ENCODE assay signal across 10 cellular contexts in genomic region chrX:39903937-39904336, GRCh38.
DNase-seq lines count a peak whose midpoint lies in the region; ATAC-seq and TF ChIP-seq lines count a peak whose summit lies in the region.
"Had no signal": no experiment of that assay in that cellular context is flagged by ENCODE, and none has a peak within 500 bp of the region (broad histone marks: within the 10 kb centered on the region; RNA-seq: fewer than 3 reads in every experiment).

No MANE protein-coding gene starts in this region.

- H3K4me3 Mint-ChIP-seq in activated T-helper 17 cell treated with anti-CD3 and anti-CD28 coated beads, Interleukin-2, amount 50 U/mL, for 72 hours = no peak overlapping the region

- no peak overlapping the region for H2AFZ ChIP-seq in SK-N-SH (ENCODE audit: low read depth)
- H2AFZ ChIP-seq in GM23248 = no peak overlapping the region

- H3K36me3 ChIP-seq in SK-N-SH (replicated peaks in 1 of 2; ENCODE audit: control insufficient read depth in 1 of 2, insufficient read depth in 2 of 2, low read length in 1 of 2) = no peaks in the 10 kb centered on the region
- no peaks in the 10 kb centered on the region for H3K36me3 ChIP-seq in GM23248 (ENCODE audit: low read depth)
- no peaks in the 10 kb centered on the region for H3K36me3 ChIP-seq in lower lobe of right lung

- no peaks in the 10 kb centered on the region for H3K9me2 ChIP-seq in SK-N-SH
- no peaks in the 10 kb centered on the region for H3K9me2 ChIP-seq in GM23248 (ENCODE audit: insufficient read depth)

- WGBS in SK-N-SH (ENCODE audit: low lambda C conversion rate) = 49% methylated on average over 4 of the region's 4 CpGs
- WGBS in GM23248 (ENCODE audit: low coverage in 1 of 2, low lambda C conversion rate in 2 of 2, missing lambda C conversion rate in 2 of 2), 2 experiments = 85 to 88% methylated on average over 4 of the region's 4 CpGs

- H3K4me2 ChIP-seq in SK-N-SH = peak overlapping the region; percentile 29; the same call in 1 of the 2 replicates
- no peak overlapping the region for H3K4me2 ChIP-seq in GM23248 (ENCODE audit: unreplicated experiment)

- no peak for DNase-seq in SK-N-SH
- DNase-seq in GM23248 = peak; percentile 73
- DNase-seq in myocyte (ENCODE audit: low read depth) = peak; percentile 42
- no peak for DNase-seq in lower lobe of right lung
- DNase-seq in GOT3 (lab: John Stamatoyannopoulos, UW) = no peak
- DNase-seq: caudate nucleus, DMS153 had no signal

- CTCF ChIA-PET in SK-N-SH (lab: Yijun Ruan, JAX) = no interaction called here

- in situ Hi-C loops in GM23248 (cut with MboI) = no loop called here

- ATAC-seq in SK-N-SH treated with all-trans-retinoic acid at 6 μM for 48 hours (no peak; the same call in 2 of the 3 replicates), lower lobe of right lung (no peak), GM18498 (IDR thresholded peaks at IDR 0.05; ENCODE audit: unreplicated experiment) (no peak)
- peak; percentile 93 for ATAC-seq in activated T-helper 17 cell treated with anti-CD3 and anti-CD28 coated beads, Interleukin-2, amount 50 U/mL, for 72 hours (replicated peaks)

- TF ChIP-seq RAD21 in SK-N-SH (IDR thresholded peaks at IDR 0.05; ENCODE audit: low read length) = no peak

- H3F3A ChIP-seq in SK-N-SH (replicated peaks; ENCODE audit: insufficient read depth) = no peaks in the 10 kb centered on the region
- H3F3A ChIP-seq in GM23248 (ENCODE audit: insufficient read depth) = peaks cover 9% of the 10 kb centered on the region; the same call in 1 of the 2 replicates

- TF ChIP-seq CTCF in SK-N-SH (IDR thresholded peaks at IDR 0.05) (no peak), lower lobe of right lung (IDR thresholded peaks at IDR 0.05) (no peak)

- H3K27me3 ChIP-seq in SK-N-SH (ENCODE audit: insufficient read depth) (no peaks in the 10 kb centered on the region; the same call in 1 of the 2 replicates), GM23248 (replicated peaks; ENCODE audit: insufficient read depth) (no peaks in the 10 kb centered on the region), lower lobe of right lung (ENCODE audit: low read depth) (no peaks in the 10 kb centered on the region)

- H4K20me1 ChIP-seq in SK-N-SH (ENCODE audit: insufficient read depth) (no peaks in the 10 kb centered on the region), GM23248 (ENCODE audit: insufficient read depth) (no peaks in the 10 kb centered on the region)

- intact Hi-C loops in lower lobe of right lung (cut with DNase I) = no loop called here

- H3K27me3 Mint-ChIP-seq in activated T-helper 17 cell treated with anti-CD3 and anti-CD28 coated beads, Interleukin-2, amount 50 U/mL, for 72 hours = no peaks in the 10 kb centered on the region

- H3K9me3 ChIP-seq in SK-N-SH (no peaks in the 10 kb centered on the region), GM23248 (ENCODE audit: low read depth) (no peaks in the 10 kb centered on the region), lower lobe of right lung (no peaks in the 10 kb centered on the region)

- H3K79me2 ChIP-seq in SK-N-SH (ENCODE audit: insufficient read depth) = no peaks in the 10 kb centered on the region
- H3K79me2 ChIP-seq in GM23248 (ENCODE audit: insufficient read depth) = no peaks in the 10 kb centered on the region

- H3K9ac ChIP-seq in SK-N-SH (no peak overlapping the region), GM23248 (no peak overlapping the region)

- H3K27ac ChIP-seq in SK-N-SH (ENCODE audit: low read depth in 2 of 2, low read length in 1 of 2) = peak overlapping the region in 1 of 2 experiments; percentile 29; a peak in 1 of 4 replicates
- peak overlapping the region; percentile 79 for H3K27ac ChIP-seq in GM23248
- H3K27ac ChIP-seq in lower lobe of right lung = no peak overlapping the region

- no peaks in the 10 kb centered on the region for H3K36me3 Mint-ChIP-seq in activated T-helper 17 cell treated with anti-CD3 and anti-CD28 coated beads, Interleukin-2, amount 50 U/mL, for 72 hours (ENCODE audit: low read depth)

- peaks cover 6% of the 10 kb centered on the region for H3K4me1 Mint-ChIP-seq in activated T-helper 17 cell treated with anti-CD3 and anti-CD28 coated beads, Interleukin-2, amount 50 U/mL, for 72 hours

- no peak overlapping the region for H3K27ac Mint-ChIP-seq in activated T-helper 17 cell treated with anti-CD3 and anti-CD28 coated beads, Interleukin-2, amount 50 U/mL, for 72 hours

- no peaks in the 10 kb centered on the region for H3K9me3 Mint-ChIP-seq in activated T-helper 17 cell treated with anti-CD3 and anti-CD28 coated beads, Interleukin-2, amount 50 U/mL, for 72 hours

- POLR2A ChIA-PET in SK-N-SH (lab: Yijun Ruan, JAX) = no interaction called here

- H3K4me1 ChIP-seq in SK-N-SH (ENCODE audit: control insufficient read depth in 1 of 2, insufficient read depth in 2 of 2, low read depth in 1 of 2, low read length in 1 of 2) (peaks cover 20 to 29% of the 10 kb centered on the region in 2 experiments; a peak in 3 of 4 replicates), GM23248 (ENCODE audit: insufficient read depth) (peaks cover 18% of the 10 kb centered on the region), lower lobe of right lung (peaks cover 4% of the 10 kb centered on the region)

- H3K4me3 ChIP-seq in SK-N-SH (ENCODE audit: low read depth in 2 of 2, low read length in 1 of 2) = no peak overlapping the region
- no peak overlapping the region for H3K4me3 ChIP-seq in GM23248
- no peak overlapping the region for H3K4me3 ChIP-seq in lower lobe of right lung

- 0 out of 4 replicates have a peak, but pooled peaks of 1 of the 2 experiments have one; percentile 46 for TF ChIP-seq EP300 in SK-N-SH (IDR thresholded peaks at IDR 0.05; ENCODE audit: borderline replicate concordance in 1 of 2, low read depth in 1 of 2, low read length in 1 of 2)

TF ChIP-seq in SK-N-SH, 30 proteins besides CTCF, POLR2A, EP300 and RAD21 (continues in another document):
- TF ChIP-seq POLR2AphosphoS5 (IDR thresholded peaks at IDR 0.05; ENCODE audit: low read depth, low read length) = no peak
- no peak for TF ChIP-seq GATA2 (CRISPR knock-in tag; IDR thresholded peaks at IDR 0.05)
- no peak for TF ChIP-seq MXI1 (IDR thresholded peaks at IDR 0.05; ENCODE audit: low read depth, low read length)
- TF ChIP-seq USF2 (IDR thresholded peaks at IDR 0.05; ENCODE audit: borderline replicate concordance, low read depth, low read length) = no peak
- TF ChIP-seq FOXJ3 (CRISPR knock-in tag; IDR thresholded peaks at IDR 0.05) = no peak
- no peak for TF ChIP-seq FOXM1 (IDR thresholded peaks at IDR 0.05; ENCODE audit: low read depth)
- TF ChIP-seq CHD2 (IDR thresholded peaks at IDR 0.05; ENCODE audit: low read length, partially characterized antibody) = no peak
- no peak for TF ChIP-seq RFX5 (IDR thresholded peaks at IDR 0.05; ENCODE audit: low read length)
- TF ChIP-seq JUND (IDR thresholded peaks at IDR 0.05) = peak; percentile 35; the same call in 1 of the 2 replicates
- peak; percentile 78 for TF ChIP-seq FOSL2 (IDR thresholded peaks at IDR 0.05; ENCODE audit: borderline replicate concordance, low read depth)
- TF ChIP-seq SMC3 (IDR thresholded peaks at IDR 0.05; ENCODE audit: low read depth, low read length) = no peak
- no peak for TF ChIP-seq USF1 (IDR thresholded peaks at IDR 0.05; ENCODE audit: borderline replicate concordance, low read depth)

TF ChIP-seq in SK-N-SH treated with all-trans-retinoic acid at 6 μM for 48 hours, 23 proteins besides CTCF, POLR2A, EP300 and RAD21:
- TF ChIP-seq CSDC2 (CRISPR knock-in tag; IDR thresholded peaks at IDR 0.05) (no peak), ZNF70 (CRISPR knock-in tag; IDR thresholded peaks at IDR 0.05) (no peak), ZC3H10 (CRISPR knock-in tag; IDR thresholded peaks at IDR 0.05) (no peak), ZNF565 (CRISPR knock-in tag; conservative IDR thresholded peaks at IDR 0.05; ENCODE audit: low read depth) (no peak), ZFP30 (CRISPR knock-in tag; IDR thresholded peaks at IDR 0.05) (no peak), ESRRG (CRISPR knock-in tag; IDR thresholded peaks at IDR 0.05) (no peak), PPARA (CRISPR knock-in tag; IDR thresholded peaks at IDR 0.05; ENCODE audit: borderline replicate concordance) (no peak), TCF4 (CRISPR knock-in tag; IDR thresholded peaks at IDR 0.05; ENCODE audit: borderline replicate concordance) (no peak), POU6F1 (CRISPR knock-in tag; IDR thresholded peaks at IDR 0.05; ENCODE audit: borderline replicate concordance, low read depth) (no peak), BACH2 (CRISPR knock-in tag; IDR thresholded peaks at IDR 0.05; ENCODE audit: borderline replicate concordance) (no peak), TOX (CRISPR knock-in tag; IDR thresholded peaks at IDR 0.05; ENCODE audit: borderline replicate concordance) (no peak), ARNTL (CRISPR knock-in tag; IDR thresholded peaks at IDR 0.05; ENCODE audit: borderline replicate concordance, low read depth) (no peak), OSR1 (CRISPR knock-in tag; IDR thresholded peaks at IDR 0.05) (no peak), ZFP3 (CRISPR knock-in tag; IDR thresholded peaks at IDR 0.05) (no peak), CSRNP3 (CRISPR knock-in tag; IDR thresholded peaks at IDR 0.05) (no peak)

Comparison
In these comparisons a context has a peak if more than half of its experiments do, and no peak if none do; other contexts are left out.
1. DNase-seq: peak in GM23248 (single experiment) and myocyte (single experiment); none in SK-N-SH (single experiment), lower lobe of right lung (single experiment) and GOT3 (single experiment).